ENCODE assay signal across 29 cellular contexts in the genomic region with DNA sequence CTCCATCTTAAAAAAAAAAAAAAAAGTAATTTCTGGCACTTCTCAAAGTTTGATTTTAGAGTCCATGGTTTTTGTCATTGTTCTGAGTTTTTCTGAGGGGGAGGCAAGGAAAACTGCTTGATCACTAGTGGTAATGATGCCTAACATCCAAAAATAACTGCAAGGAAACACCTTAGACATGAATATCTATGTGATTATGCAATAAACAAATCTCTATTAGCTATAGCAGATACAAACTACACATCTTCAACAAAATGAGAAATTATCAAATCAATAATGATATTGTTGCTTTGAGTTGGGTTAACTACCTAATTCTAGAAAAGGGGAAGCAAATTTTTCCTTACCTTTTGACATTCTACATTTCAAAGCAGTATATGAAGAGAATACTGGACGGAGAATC.
"Had no signal": no experiment of that assay in that cellular context is flagged by ENCODE, and none has a peak within 500 bp of the region (broad histone marks: within the 10 kb centered on the region; RNA-seq: fewer than 3 reads in every experiment).

No MANE protein-coding gene starts in this region.

- H2AFZ ChIP-seq: hepatocyte had no signal

- H3K4me3 ChIP-seq: colonic mucosa, coronary artery, dorsolateral prefrontal cortex, esophagus muscularis mucosa, esophagus squamous epithelium, gastrocnemius medialis, gastroesophageal sphincter, heart left ventricle, heart right ventricle, hepatocyte had no signal

- H3K27ac Mint-ChIP-seq: dendritic cell treated with granulocyte-macrophage colony-stimulating factor and Interleukin-4, amounts not matched to agents 40 ng/mL and 50 ng/mL, for 4 days; effector memory CD8-positive, alpha-beta T cell; endodermal cell had no signal

- ATAC-seq: effector memory CD8-positive, alpha-beta T cell; esophagus mucosa; foreskin keratinocyte; gastrocnemius medialis; gastroesophageal sphincter; heart left ventricle; heart right ventricle had no signal

- H3K27ac ChIP-seq: colonic mucosa, coronary artery, dorsolateral prefrontal cortex, epithelial cell of prostate, esophagus muscularis mucosa, esophagus squamous epithelium, foreskin keratinocyte, gastrocnemius medialis, gastroesophageal sphincter, heart left ventricle, heart right ventricle, hepatocyte had no signal

- H3K4me2 ChIP-seq: hepatocyte had no signal

- H3K79me2 ChIP-seq: hepatocyte had no signal

- H3K4me3 Mint-ChIP-seq: dendritic cell treated with granulocyte-macrophage colony-stimulating factor and Interleukin-4, amounts not matched to agents 40 ng/mL and 50 ng/mL, for 4 days; effector memory CD8-positive, alpha-beta T cell; endodermal cell had no signal

- H3K9me3 ChIP-seq: colonic mucosa, esophagus muscularis mucosa, esophagus squamous epithelium, gastrocnemius medialis, gastroesophageal sphincter had no signal

- H3K9me3 Mint-ChIP-seq: dendritic cell treated with granulocyte-macrophage colony-stimulating factor and Interleukin-4, amounts not matched to agents 40 ng/mL and 50 ng/mL, for 4 days; effector memory CD8-positive, alpha-beta T cell; endodermal cell had no signal

- FAIRE-seq: endometrium, endothelial cell of umbilical vein, frontal cortex had no signal

- H3K36me3 ChIP-seq: colonic mucosa, esophagus muscularis mucosa, esophagus squamous epithelium, gastrocnemius medialis, gastroesophageal sphincter, heart left ventricle, heart right ventricle had no signal

- H3K27me3 Mint-ChIP-seq: dendritic cell treated with granulocyte-macrophage colony-stimulating factor and Interleukin-4, amounts not matched to agents 40 ng/mL and 50 ng/mL, for 4 days had no signal

- H3K27me3 ChIP-seq: colonic mucosa, esophagus muscularis mucosa, esophagus squamous epithelium, foreskin keratinocyte, gastrocnemius medialis, gastroesophageal sphincter, heart left ventricle, heart right ventricle, hepatocyte had no signal

- DNase-seq: colonic mucosa; cortex of kidney; dermis blood vessel endothelial cell; dorsolateral prefrontal cortex; effector CD4-positive, alpha-beta T cell; effector CD8-positive, alpha-beta T cell; effector memory CD4-positive, alpha-beta T cell; effector memory CD8-positive, alpha-beta T cell; endodermal cell; erythroblast; esophagus squamous epithelium; foreskin fibroblast; foreskin keratinocyte; foreskin melanocyte; gastrocnemius medialis; glutamatergic neuron; head of caudate nucleus; heart left ventricle; heart right ventricle had no signal

- H3K4me1 ChIP-seq: colonic mucosa, foreskin keratinocyte, gastroesophageal sphincter had no signal
